ENCODE assay signal across 13 cellular contexts in genomic region chr2:230060672-230061293, GRCh38.
"Had no signal": no experiment of that assay in that cellular context is flagged by ENCODE, and none has a peak within 500 bp of the region (broad histone marks: within the 10 kb centered on the region; RNA-seq: fewer than 3 reads in every experiment).

No MANE protein-coding gene starts in this region.

- H3K9me3 Mint-ChIP-seq: activated B cell treated with CpG ODN at 0.5 μM for 24 hours; activated T-cell treated with anti-CD3 and anti-CD28 coated beads, Interleukin-2, amount 50 U/mL, for 24 hours; stimulated activated effector memory CD8-positive, alpha-beta T cell treated with anti-CD3 and anti-CD28 coated beads, Interleukin-12 subunit alpha, Interleukin-12 subunit beta, amount 100 ng/mL, for 72 hours had no signal

- H3K9me3 ChIP-seq: adrenal gland, tibial nerve, vagina had no signal

- DNase-seq: activated B cell treated with CpG ODN at 0.5 μM for 24 hours; activated effector memory CD4-positive, alpha-beta T cell treated with anti-CD3 and anti-CD28 coated beads, Interleukin-2, amount 50 U/mL, for 16 hours; activated T-cell treated with anti-CD3 and anti-CD28 coated beads, Interleukin-2, amount 50 U/mL, for 24 hours; dorsolateral prefrontal cortex; erythroblast; naive thymus-derived CD8-positive, alpha-beta T cell; SW 1271 had no signal

- H3K27me3 Mint-ChIP-seq: activated B cell treated with CpG ODN at 0.5 μM for 24 hours had no signal

- H3K36me3 ChIP-seq: adrenal gland, cardiac muscle cell, vagina had no signal

- ATAC-seq: left lobe of liver; stimulated activated effector memory CD8-positive, alpha-beta T cell treated with anti-CD3 and anti-CD28 coated beads, Interleukin-12 subunit alpha, Interleukin-12 subunit beta, amount 100 ng/mL, for 72 hours had no signal

- H3K4me3 ChIP-seq: adrenal gland, cardiac muscle cell, dorsolateral prefrontal cortex, tibial nerve, vagina had no signal

- H3K4me1 ChIP-seq: adrenal gland, tibial nerve, vagina had no signal

- H3K4me3 Mint-ChIP-seq: activated B cell treated with CpG ODN at 0.5 μM for 24 hours; activated T-cell treated with anti-CD3 and anti-CD28 coated beads, Interleukin-2, amount 50 U/mL, for 24 hours; stimulated activated effector memory CD8-positive, alpha-beta T cell treated with anti-CD3 and anti-CD28 coated beads, Interleukin-12 subunit alpha, Interleukin-12 subunit beta, amount 100 ng/mL, for 72 hours had no signal

- H3K27ac Mint-ChIP-seq: activated B cell treated with CpG ODN at 0.5 μM for 24 hours; stimulated activated effector memory CD8-positive, alpha-beta T cell treated with anti-CD3 and anti-CD28 coated beads, Interleukin-12 subunit alpha, Interleukin-12 subunit beta, amount 100 ng/mL, for 72 hours had no signal

- H3K27ac ChIP-seq: adrenal gland, cardiac muscle cell, dorsolateral prefrontal cortex, tibial nerve, vagina had no signal

- H3K27me3 ChIP-seq: adrenal gland, cardiac muscle cell, dorsolateral prefrontal cortex, tibial nerve, vagina had no signal

- H3K36me3 Mint-ChIP-seq: stimulated activated effector memory CD8-positive, alpha-beta T cell treated with anti-CD3 and anti-CD28 coated beads, Interleukin-12 subunit alpha, Interleukin-12 subunit beta, amount 100 ng/mL, for 72 hours had no signal

- H3K4me1 Mint-ChIP-seq: activated B cell treated with CpG ODN at 0.5 μM for 24 hours had no signal
